Comparison of ENCODE assay signal across 11 cellular contexts in the genomic region with DNA sequence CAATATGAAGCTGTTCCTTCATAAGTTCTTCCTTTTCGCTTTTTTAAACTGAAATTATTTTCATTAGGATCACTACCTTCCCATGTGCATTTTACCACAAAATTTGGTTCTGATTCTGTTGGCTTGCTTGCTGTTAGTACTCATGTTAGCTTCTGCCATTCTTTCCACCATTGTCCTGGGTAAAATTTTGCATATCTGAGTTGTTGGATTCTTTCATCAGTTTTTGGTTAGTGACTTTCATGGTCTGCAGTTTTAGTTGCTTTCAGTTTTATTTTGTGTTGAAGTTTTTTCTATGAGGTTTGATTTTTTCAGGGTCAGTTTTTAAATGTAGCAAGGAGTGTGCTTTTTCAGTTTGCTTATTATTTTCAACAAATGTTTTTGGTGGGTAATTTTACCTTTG.
DNase-seq lines count a peak whose midpoint lies in the region; ATAC-seq and TF ChIP-seq lines count a peak whose summit lies in the region.
"Had no signal": no experiment of that assay in that cellular context is flagged by ENCODE, and none has a peak within 500 bp of the region (broad histone marks: within the 10 kb centered on the region; RNA-seq: fewer than 3 reads in every experiment).

No MANE protein-coding gene starts in this region.

- no peak for DNase-seq in mammary epithelial cell
- peak; percentile 13 for DNase-seq in osteoblast (ENCODE audit: insufficient read length, low spot score, missing footprints)
- no peak for DNase-seq in hypothalamus (lab: John Stamatoyannopoulos, UW)
- no peak for DNase-seq in NCI-H2171 (lab: John Stamatoyannopoulos, UW)
- DNase-seq: DMS79, KG1, NCI-H69 had no signal

- no peaks in the 10 kb centered on the region for H3K79me2 ChIP-seq in KMS-11 (ENCODE audit: insufficient read depth, low read depth)
- peaks cover 98% of the 10 kb centered on the region for H3K79me2 ChIP-seq in mammary epithelial cell (ENCODE audit: insufficient read depth, low read length)
- H3K79me2 ChIP-seq in osteoblast (ENCODE audit: insufficient read depth, low read length): peaks cover 100% of the 10 kb centered on the region

- dilution Hi-C loops in mammary epithelial cell (cut with HindIII; ENCODE audit: low sequenced_read_pairs): no loop called here

- peak overlapping the region; percentile 54 to 97 (median 85); a peak in 21 of 22 replicates for H3K4me2 ChIP-seq in BLaER1 treated with 17β-estradiol and CSF1 and Interleukin-3, amounts not matched to agents 10 nM and 100 nM
- H3K4me2 ChIP-seq in KMS-11: peak overlapping the region; percentile 87
- peak overlapping the region; percentile 32 for H3K4me2 ChIP-seq in mammary epithelial cell (ENCODE audit: insufficient read depth, low read depth, low read length)
- H3K4me2 ChIP-seq in osteoblast (ENCODE audit: insufficient read depth, low read length): peak overlapping the region; percentile 30

- 100% methylated on average over 1 of the region's 1 CpG for WGBS in mammary epithelial cell (ENCODE audit: low coverage, missing lambda C conversion rate)

- H3K27me3 ChIP-seq in BLaER1 treated with 17β-estradiol and CSF1 and Interleukin-3, amounts not matched to agents 10 nM and 100 nM: no peaks in the 10 kb centered on the region
- no peaks in the 10 kb centered on the region for H3K27me3 ChIP-seq in KMS-11 (ENCODE audit: insufficient read depth, low read depth)
- no peaks in the 10 kb centered on the region for H3K27me3 ChIP-seq in mammary epithelial cell (ENCODE audit: insufficient read depth, low read length)
- no peaks in the 10 kb centered on the region for H3K27me3 ChIP-seq in osteoblast (ENCODE audit: insufficient read depth, low read length)

- intact Hi-C loops in mammary epithelial cell (cut with micrococcal nuclease): no loop called here

- TF ChIP-seq CTCF in KMS-11 (conservative IDR thresholded peaks at IDR 0.05; ENCODE audit: low read depth, low read length): no peak
- no peak for TF ChIP-seq CTCF in mammary epithelial cell (conservative IDR thresholded peaks at IDR 0.05 in 1 of 2, IDR thresholded peaks at IDR 0.05 in 1 of 2; ENCODE audit: extremely low read depth in 1 of 2, insufficient read depth in 1 of 2, low read depth in 1 of 2, low read length in 2 of 2)
- TF ChIP-seq CTCF in osteoblast (IDR thresholded peaks at IDR 0.05; ENCODE audit: extremely low read depth, low read depth, low read length): no peak

- peaks cover 0 to 86% (median 42%) of the 10 kb centered on the region in 11 experiments; a peak in 19 of 22 replicates for H3K36me3 ChIP-seq in BLaER1 treated with 17β-estradiol and CSF1 and Interleukin-3, amounts not matched to agents 10 nM and 100 nM
- H3K36me3 ChIP-seq in KMS-11 (ENCODE audit: insufficient read depth) (no peaks in the 10 kb centered on the region), mammary epithelial cell (ENCODE audit: insufficient read depth, low read length) (no peaks in the 10 kb centered on the region), osteoblast (ENCODE audit: insufficient read depth, low read length) (peaks cover 17% of the 10 kb centered on the region)

- ATAC-seq in esophagus mucosa: no peak
- no peak for ATAC-seq in GM19023 (IDR thresholded peaks at IDR 0.05; ENCODE audit: unreplicated experiment)

- peak overlapping the region in 5 of 11 experiments; percentile 13 to 48 (median 46); a peak in 6 of 22 replicates for H3K27ac ChIP-seq in BLaER1 treated with 17β-estradiol and CSF1 and Interleukin-3, amounts not matched to agents 10 nM and 100 nM
- peak overlapping the region; percentile 57; the same call in 1 of the 2 replicates for H3K27ac ChIP-seq in KMS-11
- H3K27ac ChIP-seq in mammary epithelial cell (ENCODE audit: insufficient read depth, low read depth, low read length): no peak overlapping the region
- H3K27ac ChIP-seq in osteoblast (ENCODE audit: low read depth, low read length): peak overlapping the region; percentile 75

- H2AFZ ChIP-seq in KMS-11 (ENCODE audit: low read depth) (peak overlapping the region; percentile 27; the same call in 1 of the 2 replicates), mammary epithelial cell (ENCODE audit: low read depth, low read length) (no peak overlapping the region), osteoblast (ENCODE audit: low read length) (no peak overlapping the region)

- in situ Hi-C loops in mammary epithelial cell (cut with MboI; ENCODE audit: low sequenced_read_pairs in 2 of 2): no loop called here

- peaks cover 96 to 100% (median 99%) of the 10 kb centered on the region in 10 experiments for H3K4me1 ChIP-seq in BLaER1 treated with 17β-estradiol and CSF1 and Interleukin-3, amounts not matched to agents 10 nM and 100 nM
- H3K4me1 ChIP-seq in KMS-11 (ENCODE audit: low read depth, poor library complexity, severe bottlenecking): peaks cover 49% of the 10 kb centered on the region
- H3K4me1 ChIP-seq in mammary epithelial cell (ENCODE audit: insufficient read depth, low read length): peaks cover 33% of the 10 kb centered on the region
- H3K4me1 ChIP-seq in osteoblast (ENCODE audit: insufficient read depth, low read length): peaks cover 90% of the 10 kb centered on the region

- CTCF ChIA-PET in mammary epithelial cell (lab: Charles Lee; ENCODE audit: low non-redundant PET): no interaction called here

- BruUV-seq in mammary epithelial cell (replicated peaks; lab: Mats Ljungman, UMichigan): no TSS peak

- H4K20me1 ChIP-seq in BLaER1 treated with 17β-estradiol and CSF1 and Interleukin-3, amounts not matched to agents 10 nM and 100 nM: peaks cover 100% of the 10 kb centered on the region in 11 experiments
- no peaks in the 10 kb centered on the region for H4K20me1 ChIP-seq in KMS-11 (ENCODE audit: insufficient read depth)
- no peaks in the 10 kb centered on the region for H4K20me1 ChIP-seq in mammary epithelial cell (ENCODE audit: insufficient read depth, low read length)
- no peaks in the 10 kb centered on the region for H4K20me1 ChIP-seq in osteoblast (ENCODE audit: insufficient read depth, low read length)

- H3K9ac ChIP-seq in BLaER1 treated with 17β-estradiol and CSF1 and Interleukin-3, amounts not matched to agents 10 nM and 100 nM: peak overlapping the region in 4 of 11 experiments; percentile 1 to 34 (median 24); a peak in 4 of 22 replicates
- peak overlapping the region; percentile 27; the same call in 1 of the 2 replicates for H3K9ac ChIP-seq in KMS-11
- no peak overlapping the region for H3K9ac ChIP-seq in mammary epithelial cell (ENCODE audit: insufficient read depth, low read length)

- no peak overlapping the region for H3K4me3 ChIP-seq in BLaER1 treated with 17β-estradiol and CSF1 and Interleukin-3, amounts not matched to agents 10 nM and 100 nM
- H3K4me3 ChIP-seq in KMS-11 (IDR thresholded peaks at IDR 0.05; ENCODE audit: insufficient read depth, low read depth, low read length) (no peak overlapping the region), mammary epithelial cell (replicated peaks in 1 of 3; ENCODE audit: insufficient read depth in 1 of 3, low read depth in 2 of 3, low read length in 3 of 3) (no peak overlapping the region), osteoblast (ENCODE audit: insufficient read depth, low read length) (no peak overlapping the region)

- H3K9me3 ChIP-seq in BLaER1 treated with 17β-estradiol and CSF1 and Interleukin-3, amounts not matched to agents 10 nM and 100 nM (replicated peaks in 1 of 11): no peaks in the 10 kb centered on the region
- H3K9me3 ChIP-seq in mammary epithelial cell (replicated peaks; ENCODE audit: insufficient read depth, low read length) (no peaks in the 10 kb centered on the region), osteoblast (ENCODE audit: low read depth, low read length) (no peaks in the 10 kb centered on the region)

Comparison
In these comparisons a context has a peak if more than half of its experiments do, and no peak if none do; other contexts are left out.
1. H3K4me2 ChIP-seq: peak in every context shown above with its lines; median percentile 87 in KMS-11; 85 in BLaER1 treated with 17β-estradiol and CSF1 and Interleukin-3, amounts not matched to agents 10 nM and 100 nM; 32 in mammary epithelial cell; 30 in osteoblast.